Comparison of ENCODE assay signal across 1 cellular context in genomic region chr3:31762888-31763351, GRCh38.
TF ChIP-seq lines count a peak whose summit lies in the region.

No MANE protein-coding gene starts in this region.

TF ChIP-seq in HEK293, 187 proteins besides CTCF, POLR2A, EP300 and RAD21 (continued from another document):
- TF ChIP-seq PATZ1 (tag by site-specific recombination; IDR thresholded peaks at IDR 0.05) (no peak), KLF8 (tag by site-specific recombination; IDR thresholded peaks at IDR 0.05) (0 out of 2 replicates have a peak, but pooled peaks have one; percentile 11), MZF1 (tag by site-specific recombination; IDR thresholded peaks at IDR 0.05; ENCODE audit: borderline replicate concordance) (no peak), PRDM2 (tag by site-specific recombination; IDR thresholded peaks at IDR 0.05; ENCODE audit: borderline replicate concordance) (no peak), ZNF785 (tag by site-specific recombination; IDR thresholded peaks at IDR 0.05) (no peak), ZNF549 (tag by site-specific recombination; IDR thresholded peaks at IDR 0.05) (no peak), ZNF768 (tag by site-specific recombination; IDR thresholded peaks at IDR 0.05) (no peak), SP2 (tag by site-specific recombination; IDR thresholded peaks at IDR 0.05) (no peak), ZXDB (tag by site-specific recombination; IDR thresholded peaks at IDR 0.05) (peak; percentile 49; the same call in 1 of the 2 replicates), SCRT2 (tag by site-specific recombination; IDR thresholded peaks at IDR 0.05) (no peak), ZNF350 (tag by site-specific recombination; IDR thresholded peaks at IDR 0.05) (no peak), ZNF362 (tag by site-specific recombination; IDR thresholded peaks at IDR 0.05) (no peak), ZNF658 (tag by site-specific recombination; IDR thresholded peaks at IDR 0.05) (no peak), ZNF776 (tag by site-specific recombination; IDR thresholded peaks at IDR 0.05; ENCODE audit: borderline replicate concordance) (no peak), PRDM10 (tag by site-specific recombination; IDR thresholded peaks at IDR 0.05) (no peak), ZNF211 (tag by site-specific recombination; IDR thresholded peaks at IDR 0.05; ENCODE audit: low read depth) (no peak), YY2 (tag by site-specific recombination; IDR thresholded peaks at IDR 0.05) (no peak), ZNF37A (tag by site-specific recombination; IDR thresholded peaks at IDR 0.05) (no peak), REST (tag by site-specific recombination; IDR thresholded peaks at IDR 0.05) (no peak), KLF16 (tag by site-specific recombination; IDR thresholded peaks at IDR 0.05) (no peak), ZNF654 (tag by site-specific recombination; IDR thresholded peaks at IDR 0.05; ENCODE audit: low read depth) (no peak), ZSCAN23 (tag by site-specific recombination; IDR thresholded peaks at IDR 0.05) (no peak), KLF1 (tag by site-specific recombination; IDR thresholded peaks at IDR 0.05) (no peak), ZNF629 (tag by site-specific recombination; IDR thresholded peaks at IDR 0.05) (peak; percentile 86), ZNF239 (tag by site-specific recombination; IDR thresholded peaks at IDR 0.05) (no peak), MEIS1 (CRISPR knock-in tag; IDR thresholded peaks at IDR 0.05; ENCODE audit: borderline replicate concordance) (no peak), ZNF302 (tag by site-specific recombination; IDR thresholded peaks at IDR 0.05; ENCODE audit: low read depth) (no peak)
TF ChIP-seq in HEK293: peak in this region for 18.
